Comparison of ENCODE assay signal across 6 cellular contexts in genomic region chr11:95948637-95949036, GRCh38.
"Had no signal": no experiment of that assay in that cellular context is flagged by ENCODE, and none has a peak within 500 bp of the region (broad histone marks: within the 10 kb centered on the region; RNA-seq: fewer than 3 reads in every experiment).

No MANE protein-coding gene starts in this region.

- ATAC-seq: HepG2, K562 had no signal

- H3K4me1 Mint-ChIP-seq: IgD-negative memory B cell had no signal

- H3K27ac ChIP-seq: HL-60 had no signal

- DNase-seq: IMR-90, KBM-7 had no signal

- H3K4me3 ChIP-seq: K562 had no signal

- H3K4me3 Mint-ChIP-seq: IgD-negative memory B cell had no signal
